ENCODE assay signal across 1 cellular context in the genomic region with DNA sequence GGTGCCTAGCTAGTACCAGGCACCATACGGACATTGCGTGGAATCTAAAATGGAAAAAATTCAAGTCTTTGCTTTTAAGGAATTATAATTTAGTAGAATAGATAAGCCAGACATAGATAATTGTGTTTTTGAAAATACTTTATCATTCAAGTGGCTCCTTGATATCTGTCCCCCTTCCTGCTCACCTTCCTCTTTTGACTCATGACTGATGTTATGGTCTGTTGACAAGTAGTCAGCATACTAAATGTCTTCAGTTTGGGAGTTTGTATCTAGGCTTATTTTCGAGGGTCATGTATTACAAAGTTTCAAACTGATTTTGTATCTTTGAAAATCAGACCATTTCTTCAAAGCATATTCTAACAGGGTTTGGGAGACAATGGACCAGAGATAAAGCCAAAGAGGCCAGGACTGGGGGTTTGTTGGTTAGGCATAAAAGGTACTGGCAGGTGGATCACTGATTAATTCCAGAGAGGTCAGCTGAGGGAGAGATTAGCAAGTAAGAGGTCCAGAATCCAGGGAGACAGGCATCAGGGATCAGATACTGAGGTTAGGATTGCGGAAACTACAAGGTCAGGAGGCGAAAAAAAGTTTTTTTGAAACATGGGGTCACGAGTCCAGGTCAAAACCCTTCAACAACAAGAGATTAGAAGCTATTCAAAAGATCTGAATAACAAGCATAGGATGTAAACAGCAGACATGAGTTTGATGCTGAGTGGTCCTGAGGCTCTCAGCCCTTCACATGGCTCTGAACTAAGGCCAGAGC.
TF ChIP-seq lines count a peak whose summit lies in the region.

No MANE protein-coding gene starts in this region.

TF ChIP-seq in HepG2, 621 proteins besides CTCF, POLR2A, EP300 and RAD21 (continued from another document and continues in another):
- TF ChIP-seq, protein P1, sequence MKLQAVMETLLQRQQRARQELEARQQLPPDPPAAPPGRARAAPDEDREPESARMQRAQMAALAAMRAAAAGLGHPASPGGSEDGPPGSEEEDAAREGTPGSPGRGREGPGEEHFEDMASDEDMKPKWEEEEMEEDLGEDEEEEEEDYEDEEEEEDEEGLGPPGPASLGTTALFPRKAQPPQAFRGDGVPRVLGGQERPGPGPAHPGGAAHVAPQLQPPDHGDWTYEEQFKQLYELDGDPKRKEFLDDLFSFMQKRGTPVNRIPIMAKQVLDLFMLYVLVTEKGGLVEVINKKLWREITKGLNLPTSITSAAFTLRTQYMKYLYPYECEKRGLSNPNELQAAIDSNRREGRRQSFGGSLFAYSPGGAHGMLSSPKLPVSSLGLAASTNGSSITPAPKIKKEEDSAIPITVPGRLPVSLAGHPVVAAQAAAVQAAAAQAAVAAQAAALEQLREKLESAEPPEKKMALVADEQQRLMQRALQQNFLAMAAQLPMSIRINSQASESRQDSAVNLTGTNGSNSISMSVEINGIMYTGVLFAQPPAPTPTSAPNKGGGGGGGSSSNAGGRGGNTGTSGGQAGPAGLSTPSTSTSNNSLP (IDR thresholded peaks at IDR 0.05; ENCODE audit: low read depth, low read length): peak; percentile 76
- TF ChIP-seq GTF3A (CRISPR knock-in tag; conservative IDR thresholded peaks at IDR 0.05) (no peak), CREM (IDR thresholded peaks at IDR 0.05) (peak; percentile 92), CREM (CRISPR knock-in tag; IDR thresholded peaks at IDR 0.05) (no peak), CEBPG (CRISPR knock-in tag; IDR thresholded peaks at IDR 0.05) (peak; percentile 76), ZNF331 (CRISPR knock-in tag; IDR thresholded peaks at IDR 0.05) (peak; percentile 81), KLF12 (CRISPR knock-in tag; IDR thresholded peaks at IDR 0.05; ENCODE audit: borderline replicate concordance) (no peak), HDAC2 (CRISPR knock-in tag; IDR thresholded peaks at IDR 0.05) (peak; percentile 95), RARG (CRISPR knock-in tag; IDR thresholded peaks at IDR 0.05; ENCODE audit: low read depth) (0 out of 2 replicates have a peak, but pooled peaks have one; percentile 9), REPIN1 (CRISPR knock-in tag; IDR thresholded peaks at IDR 0.05; ENCODE audit: borderline replicate concordance, low read depth) (peak; percentile 84), ESRRA (CRISPR knock-in tag; IDR thresholded peaks at IDR 0.05; ENCODE audit: low read depth) (peak; percentile 94), PCBP1 (IDR thresholded peaks at IDR 0.05; ENCODE audit: borderline replicate concordance, low read depth, low read length) (no peak), ZBTB20 (CRISPR knock-in tag; IDR thresholded peaks at IDR 0.05; ENCODE audit: borderline replicate concordance, low read depth) (0 out of 2 replicates have a peak, but pooled peaks have one; percentile 27), NBN (conservative IDR thresholded peaks at IDR 0.05) (no peak), ZNF451 (CRISPR knock-in tag; IDR thresholded peaks at IDR 0.05) (no peak), SMARCC2 (IDR thresholded peaks at IDR 0.05) (no peak), RAD51 (IDR thresholded peaks at IDR 0.05; ENCODE audit: borderline replicate concordance) (peak; percentile 27; the same call in 1 of the 2 replicates), ZFP36L2 (CRISPR knock-in tag; IDR thresholded peaks at IDR 0.05) (no peak), THAP11 (CRISPR knock-in tag; IDR thresholded peaks at IDR 0.05) (peak; percentile 63), ZNF788 (CRISPR knock-in tag; IDR thresholded peaks at IDR 0.05; ENCODE audit: borderline replicate concordance) (peak; percentile 52; the same call in 1 of the 2 replicates), TCF12 (IDR thresholded peaks at IDR 0.05) (no peak), TCF12 (CRISPR knock-in tag; IDR thresholded peaks at IDR 0.05) (0 out of 2 replicates have a peak, but pooled peaks have one; percentile 69), ZSCAN30 (CRISPR knock-in tag; IDR thresholded peaks at IDR 0.05) (no peak), ATF1 (CRISPR knock-in tag; IDR thresholded peaks at IDR 0.05) (peak; percentile 71; the same call in 1 of the 2 replicates), ELF1 (CRISPR knock-in tag; IDR thresholded peaks at IDR 0.05) (peak; percentile 54; the same call in 1 of the 2 replicates), HOXD1 (CRISPR knock-in tag; IDR thresholded peaks at IDR 0.05) (peak; percentile 78), NRL (CRISPR knock-in tag; IDR thresholded peaks at IDR 0.05; ENCODE audit: borderline replicate concordance) (no peak), ZMYM4 (CRISPR knock-in tag; IDR thresholded peaks at IDR 0.05) (peak; percentile 93), ZBTB7B (CRISPR knock-in tag; IDR thresholded peaks at IDR 0.05) (peak; percentile 89), HDAC6 (IDR thresholded peaks at IDR 0.05; ENCODE audit: low read depth, low read length) (peak; percentile 33; the same call in 1 of the 2 replicates), HNF4A (CRISPR knock-in tag; IDR thresholded peaks at IDR 0.05) (peak; percentile 99), MAZ (IDR thresholded peaks at IDR 0.05; ENCODE audit: borderline replicate concordance, low read depth, low read length) (no peak), MAZ (CRISPR knock-in tag; IDR thresholded peaks at IDR 0.05; ENCODE audit: low read depth) (0 out of 2 replicates have a peak, but pooled peaks have one; percentile 41)
- TF ChIP-seq, protein P2, sequence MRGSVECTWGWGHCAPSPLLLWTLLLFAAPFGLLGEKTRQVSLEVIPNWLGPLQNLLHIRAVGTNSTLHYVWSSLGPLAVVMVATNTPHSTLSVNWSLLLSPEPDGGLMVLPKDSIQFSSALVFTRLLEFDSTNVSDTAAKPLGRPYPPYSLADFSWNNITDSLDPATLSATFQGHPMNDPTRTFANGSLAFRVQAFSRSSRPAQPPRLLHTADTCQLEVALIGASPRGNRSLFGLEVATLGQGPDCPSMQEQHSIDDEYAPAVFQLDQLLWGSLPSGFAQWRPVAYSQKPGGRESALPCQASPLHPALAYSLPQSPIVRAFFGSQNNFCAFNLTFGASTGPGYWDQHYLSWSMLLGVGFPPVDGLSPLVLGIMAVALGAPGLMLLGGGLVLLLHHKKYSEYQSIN (CRISPR knock-in tag; IDR thresholded peaks at IDR 0.05; ENCODE audit: borderline replicate concordance): no peak
- TF ChIP-seq, protein P3, sequence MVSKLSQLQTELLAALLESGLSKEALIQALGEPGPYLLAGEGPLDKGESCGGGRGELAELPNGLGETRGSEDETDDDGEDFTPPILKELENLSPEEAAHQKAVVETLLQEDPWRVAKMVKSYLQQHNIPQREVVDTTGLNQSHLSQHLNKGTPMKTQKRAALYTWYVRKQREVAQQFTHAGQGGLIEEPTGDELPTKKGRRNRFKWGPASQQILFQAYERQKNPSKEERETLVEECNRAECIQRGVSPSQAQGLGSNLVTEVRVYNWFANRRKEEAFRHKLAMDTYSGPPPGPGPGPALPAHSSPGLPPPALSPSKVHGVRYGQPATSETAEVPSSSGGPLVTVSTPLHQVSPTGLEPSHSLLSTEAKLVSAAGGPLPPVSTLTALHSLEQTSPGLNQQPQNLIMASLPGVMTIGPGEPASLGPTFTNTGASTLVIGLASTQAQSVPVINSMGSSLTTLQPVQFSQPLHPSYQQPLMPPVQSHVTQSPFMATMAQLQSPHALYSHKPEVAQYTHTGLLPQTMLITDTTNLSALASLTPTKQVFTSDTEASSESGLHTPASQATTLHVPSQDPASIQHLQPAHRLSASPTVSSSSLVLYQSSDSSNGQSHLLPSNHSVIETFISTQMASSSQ (IDR thresholded peaks at IDR 0.05; ENCODE audit: low read depth): peak; percentile 80
- TF ChIP-seq, protein P3 (CRISPR knock-in tag; IDR thresholded peaks at IDR 0.05; ENCODE audit: borderline replicate concordance): peak; percentile 89
- TF ChIP-seq, protein P4, sequence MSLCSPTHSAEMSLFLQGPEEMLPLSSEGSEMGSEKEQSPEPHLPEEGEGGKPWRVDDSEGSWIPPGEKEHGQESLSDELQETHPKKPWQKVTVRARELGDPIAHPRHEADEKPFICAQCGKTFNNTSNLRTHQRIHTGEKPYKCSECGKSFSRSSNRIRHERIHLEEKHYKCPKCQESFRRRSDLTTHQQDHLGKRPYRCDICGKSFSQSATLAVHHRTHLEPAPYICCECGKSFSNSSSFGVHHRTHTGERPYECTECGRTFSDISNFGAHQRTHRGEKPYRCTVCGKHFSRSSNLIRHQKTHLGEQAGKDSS (CRISPR knock-in tag; IDR thresholded peaks at IDR 0.05; ENCODE audit: borderline replicate concordance, low read depth): peak; percentile 73; the same call in 1 of the 2 replicates
- TF ChIP-seq, protein P5, sequence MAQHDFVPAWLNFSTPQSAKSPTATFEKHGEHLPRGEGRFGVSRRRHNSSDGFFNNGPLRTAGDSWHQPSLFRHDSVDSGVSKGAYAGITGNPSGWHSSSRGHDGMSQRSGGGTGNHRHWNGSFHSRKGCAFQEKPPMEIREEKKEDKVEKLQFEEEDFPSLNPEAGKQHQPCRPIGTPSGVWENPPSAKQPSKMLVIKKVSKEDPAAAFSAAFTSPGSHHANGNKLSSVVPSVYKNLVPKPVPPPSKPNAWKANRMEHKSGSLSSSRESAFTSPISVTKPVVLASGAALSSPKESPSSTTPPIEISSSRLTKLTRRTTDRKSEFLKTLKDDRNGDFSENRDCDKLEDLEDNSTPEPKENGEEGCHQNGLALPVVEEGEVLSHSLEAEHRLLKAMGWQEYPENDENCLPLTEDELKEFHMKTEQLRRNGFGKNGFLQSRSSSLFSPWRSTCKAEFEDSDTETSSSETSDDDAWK (CRISPR knock-in tag; IDR thresholded peaks at IDR 0.05): no peak
- TF ChIP-seq, protein P6, sequence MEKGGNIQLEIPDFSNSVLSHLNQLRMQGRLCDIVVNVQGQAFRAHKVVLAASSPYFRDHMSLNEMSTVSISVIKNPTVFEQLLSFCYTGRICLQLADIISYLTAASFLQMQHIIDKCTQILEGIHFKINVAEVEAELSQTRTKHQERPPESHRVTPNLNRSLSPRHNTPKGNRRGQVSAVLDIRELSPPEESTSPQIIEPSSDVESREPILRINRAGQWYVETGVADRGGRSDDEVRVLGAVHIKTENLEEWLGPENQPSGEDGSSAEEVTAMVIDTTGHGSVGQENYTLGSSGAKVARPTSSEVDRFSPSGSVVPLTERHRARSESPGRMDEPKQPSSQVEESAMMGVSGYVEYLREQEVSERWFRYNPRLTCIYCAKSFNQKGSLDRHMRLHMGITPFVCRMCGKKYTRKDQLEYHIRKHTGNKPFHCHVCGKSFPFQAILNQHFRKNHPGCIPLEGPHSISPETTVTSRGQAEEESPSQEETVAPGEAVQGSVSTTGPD (CRISPR knock-in tag; IDR thresholded peaks at IDR 0.05): peak; percentile 94
- TF ChIP-seq, protein P7, sequence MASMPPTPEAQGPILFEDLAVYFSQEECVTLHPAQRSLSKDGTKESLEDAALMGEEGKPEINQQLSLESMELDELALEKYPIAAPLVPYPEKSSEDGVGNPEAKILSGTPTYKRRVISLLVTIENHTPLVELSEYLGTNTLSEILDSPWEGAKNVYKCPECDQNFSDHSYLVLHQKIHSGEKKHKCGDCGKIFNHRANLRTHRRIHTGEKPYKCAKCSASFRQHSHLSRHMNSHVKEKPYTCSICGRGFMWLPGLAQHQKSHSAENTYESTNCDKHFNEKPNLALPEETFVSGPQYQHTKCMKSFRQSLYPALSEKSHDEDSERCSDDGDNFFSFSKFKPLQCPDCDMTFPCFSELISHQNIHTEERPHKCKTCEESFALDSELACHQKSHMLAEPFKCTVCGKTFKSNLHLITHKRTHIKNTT (CRISPR knock-in tag; IDR thresholded peaks at IDR 0.05): no peak
- TF ChIP-seq, protein P8, sequence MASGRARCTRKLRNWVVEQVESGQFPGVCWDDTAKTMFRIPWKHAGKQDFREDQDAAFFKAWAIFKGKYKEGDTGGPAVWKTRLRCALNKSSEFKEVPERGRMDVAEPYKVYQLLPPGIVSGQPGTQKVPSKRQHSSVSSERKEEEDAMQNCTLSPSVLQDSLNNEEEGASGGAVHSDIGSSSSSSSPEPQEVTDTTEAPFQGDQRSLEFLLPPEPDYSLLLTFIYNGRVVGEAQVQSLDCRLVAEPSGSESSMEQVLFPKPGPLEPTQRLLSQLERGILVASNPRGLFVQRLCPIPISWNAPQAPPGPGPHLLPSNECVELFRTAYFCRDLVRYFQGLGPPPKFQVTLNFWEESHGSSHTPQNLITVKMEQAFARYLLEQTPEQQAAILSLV (CRISPR knock-in tag; IDR thresholded peaks at IDR 0.05; ENCODE audit: borderline replicate concordance): no peak
- TF ChIP-seq, protein P9, sequence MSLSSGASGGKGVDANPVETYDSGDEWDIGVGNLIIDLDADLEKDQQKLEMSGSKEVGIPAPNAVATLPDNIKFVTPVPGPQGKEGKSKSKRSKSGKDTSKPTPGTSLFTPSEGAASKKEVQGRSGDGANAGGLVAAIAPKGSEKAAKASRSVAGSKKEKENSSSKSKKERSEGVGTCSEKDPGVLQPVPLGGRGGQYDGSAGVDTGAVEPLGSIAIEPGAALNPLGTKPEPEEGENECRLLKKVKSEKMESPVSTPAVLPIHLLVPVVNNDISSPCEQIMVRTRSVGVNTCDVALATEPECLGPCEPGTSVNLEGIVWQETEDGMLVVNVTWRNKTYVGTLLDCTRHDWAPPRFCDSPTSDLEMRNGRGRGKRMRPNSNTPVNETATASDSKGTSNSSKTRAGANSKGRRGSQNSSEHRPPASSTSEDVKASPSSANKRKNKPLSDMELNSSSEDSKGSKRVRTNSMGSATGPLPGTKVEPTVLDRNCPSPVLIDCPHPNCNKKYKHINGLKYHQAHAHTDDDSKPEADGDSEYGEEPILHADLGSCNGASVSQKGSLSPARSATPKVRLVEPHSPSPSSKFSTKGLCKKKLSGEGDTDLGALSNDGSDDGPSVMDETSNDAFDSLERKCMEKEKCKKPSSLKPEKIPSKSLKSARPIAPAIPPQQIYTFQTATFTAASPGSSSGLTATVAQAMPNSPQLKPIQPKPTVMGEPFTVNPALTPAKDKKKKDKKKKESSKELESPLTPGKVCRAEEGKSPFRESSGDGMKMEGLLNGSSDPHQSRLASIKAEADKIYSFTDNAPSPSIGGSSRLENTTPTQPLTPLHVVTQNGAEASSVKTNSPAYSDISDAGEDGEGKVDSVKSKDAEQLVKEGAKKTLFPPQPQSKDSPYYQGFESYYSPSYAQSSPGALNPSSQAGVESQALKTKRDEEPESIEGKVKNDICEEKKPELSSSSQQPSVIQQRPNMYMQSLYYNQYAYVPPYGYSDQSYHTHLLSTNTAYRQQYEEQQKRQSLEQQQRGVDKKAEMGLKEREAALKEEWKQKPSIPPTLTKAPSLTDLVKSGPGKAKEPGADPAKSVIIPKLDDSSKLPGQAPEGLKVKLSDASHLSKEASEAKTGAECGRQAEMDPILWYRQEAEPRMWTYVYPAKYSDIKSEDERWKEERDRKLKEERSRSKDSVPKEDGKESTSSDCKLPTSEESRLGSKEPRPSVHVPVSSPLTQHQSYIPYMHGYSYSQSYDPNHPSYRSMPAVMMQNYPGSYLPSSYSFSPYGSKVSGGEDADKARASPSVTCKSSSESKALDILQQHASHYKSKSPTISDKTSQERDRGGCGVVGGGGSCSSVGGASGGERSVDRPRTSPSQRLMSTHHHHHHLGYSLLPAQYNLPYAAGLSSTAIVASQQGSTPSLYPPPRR (CRISPR knock-in tag; IDR thresholded peaks at IDR 0.05; ENCODE audit: borderline replicate concordance): peak; percentile 98
